28 cellular contexts compared by ENCODE assay signal in genomic region chr16:13915033-13915635, GRCh38. TPM values are rescaled to one million over a fixed set of nuclear protein-coding genes. Genes with fewer than 3 reads are reported as not detected.
DNase-seq lines count a peak whose midpoint lies in the region; ATAC-seq, FAIRE-seq and TF ChIP-seq lines count a peak whose summit lies in the region.
"Had no signal": no experiment of that assay in that cellular context is flagged by ENCODE, and none has a peak within 500 bp of the region (broad histone marks: within the 10 kb centered on the region; RNA-seq: fewer than 3 reads in every experiment).

No MANE protein-coding gene starts in this region.

- no peak overlapping the region for H2BK5ac ChIP-seq in neuronal stem cell (ENCODE audit: low read length)

- no peak overlapping the region for H2BK15ac ChIP-seq in neuronal stem cell (ENCODE audit: low read length)

- H2BK12ac ChIP-seq in neuronal stem cell (ENCODE audit: low read length), result no peak overlapping the region

- H2AFZ ChIP-seq in HepG2 (ENCODE audit: low read length) (no peak overlapping the region), neuronal stem cell (ENCODE audit: low read length) (no peak overlapping the region)

- H3K4ac ChIP-seq in neuronal stem cell (ENCODE audit: low read length), result no peak overlapping the region

- TF ChIP-seq POLR2A in HepG2 (IDR thresholded peaks at IDR 0.05; ENCODE audit: insufficient read depth in 1 of 2, low read depth in 2 of 2, low read length in 2 of 2) (peak in 1 of 2 experiments; percentile 47; a peak in 1 of 4 replicates), right lobe of liver (IDR thresholded peaks at IDR 0.05) (no peak)

- TF ChIP-seq EP300 in HepG2 (IDR thresholded peaks at IDR 0.05; ENCODE audit: low read depth in 2 of 2, low read length in 2 of 2) (peak in 1 of 2 experiments; percentile 52; a peak in 1 of 4 replicates), HepG2 (CRISPR knock-in tag; IDR thresholded peaks at IDR 0.05; ENCODE audit: borderline replicate concordance) (no peak)

- ATAC-seq in HepG2, result no peak; the same call in 2 of the 3 replicates
- ATAC-seq in right lobe of liver, result no peak
- ATAC-seq: GM12878 had no signal

- H3K9ac ChIP-seq in HepG2 (ENCODE audit: insufficient read depth, low read depth, low read length) (no peak overlapping the region), SK-N-MC (ENCODE audit: insufficient read length) (no peak overlapping the region), neuronal stem cell (ENCODE audit: low read depth, low read length, poor library complexity) (no peak overlapping the region)
- H3K9ac ChIP-seq: BLaER1 had no signal

- in situ Hi-C loops in HepG2 (cut with HindIII; ENCODE audit: extremely low pct_ligation_motif_present, low pct_unique_long_range_greater_than_20kb), result no loop called here

- H3K9me3 ChIP-seq in HepG2 (ENCODE audit: low read length) (peaks cover 8% of the 10 kb centered on the region), right lobe of liver (no peaks in the 10 kb centered on the region), SK-N-MC (ENCODE audit: low read depth, low read length) (no peaks in the 10 kb centered on the region; the same call in 1 of the 2 replicates), neuronal stem cell (replicated peaks in 1 of 2; ENCODE audit: control insufficient read depth in 2 of 2, insufficient read depth in 1 of 2, low read depth in 1 of 2, low read length in 2 of 2) (peaks cover 0 to 6% of the 10 kb centered on the region in 2 donors), tibial artery (no peaks in the 10 kb centered on the region)
- H3K9me3 ChIP-seq: BE2C had no signal

- BruUV-seq in HepG2 (replicated peaks; lab: Mats Ljungman, UMichigan), result no TSS peak

- H2BK120ac ChIP-seq in neuronal stem cell (ENCODE audit: low read depth, low read length), result no peak overlapping the region

- peak overlapping the region; percentile 65 for H3K23ac ChIP-seq in neuronal stem cell (ENCODE audit: low read depth, low read length, poor library complexity)

- FAIRE-seq in HepG2 (lab: Jason Lieb, UNC), result no peak
- FAIRE-seq: A204.1, GM12878, GM12892, GM18507 had no signal

- no peaks in the 10 kb centered on the region for H3K79me2 ChIP-seq in HepG2 (ENCODE audit: insufficient read depth, low read length)

- CTCF ChIA-PET in HepG2 (lab: Yijun Ruan, JAX; ENCODE audit: low intra/inter-chr PET ratio, low total read pairs), result no interaction called here

- H3K27ac ChIP-seq in HepG2 (ENCODE audit: extremely low read length, insufficient read depth, low read length) (peak overlapping the region; percentile 1), right lobe of liver (no peak overlapping the region), SK-N-MC (peak overlapping the region; percentile 59; the same call in 1 of the 2 replicates), neuronal stem cell (replicated peaks; ENCODE audit: low read length) (no peak overlapping the region), tibial artery (peak overlapping the region; percentile 44 to 47)
- H3K27ac ChIP-seq: BLaER1 had no signal

- H4K8ac ChIP-seq in neuronal stem cell (ENCODE audit: low read depth, low read length), result no peak overlapping the region

- no peak overlapping the region for H4K91ac ChIP-seq in neuronal stem cell (ENCODE audit: low read depth, low read length, poor library complexity)

- H4K20me1 ChIP-seq in HepG2 (ENCODE audit: insufficient read depth, low read length), result no peaks in the 10 kb centered on the region
- H4K20me1 ChIP-seq: BLaER1 had no signal

- H3K4me3 ChIP-seq in HepG2 (replicated peaks in 1 of 3; ENCODE audit: insufficient read depth in 1 of 3, low read depth in 2 of 3, low read length in 3 of 3), result peak overlapping the region; percentile 3 to 25 (median 6); a peak in 3 of 6 replicates
- no peak overlapping the region for H3K4me3 ChIP-seq in right lobe of liver
- H3K4me3 ChIP-seq in SK-N-MC, result no peak overlapping the region
- H3K4me3 ChIP-seq in neuronal stem cell (ENCODE audit: low read length in 2 of 2), result no peak overlapping the region
- no peak overlapping the region for H3K4me3 ChIP-seq in tibial artery
- H3K4me3 ChIP-seq: BLaER1, GM12878 had no signal

- H3K18ac ChIP-seq in neuronal stem cell (ENCODE audit: low read length), result no peak overlapping the region

- peaks cover 59% of the 10 kb centered on the region for H3K4me1 ChIP-seq in HepG2 (ENCODE audit: insufficient read depth, low read length)
- peaks cover 0 to 31% (median 6%) of the 10 kb centered on the region in 4 donors for H3K4me1 ChIP-seq in right lobe of liver
- H3K4me1 ChIP-seq in neuronal stem cell (ENCODE audit: control insufficient read depth in 2 of 2, insufficient read depth in 1 of 2, low read depth in 1 of 2, low read length in 2 of 2), result no peaks in the 10 kb centered on the region
- H3K4me1 ChIP-seq in tibial artery, result peaks cover 0 to 25% (median 4%) of the 10 kb centered on the region in 4 donors
- H3K4me1 ChIP-seq: BE2C had no signal

- H3K36me3 ChIP-seq in HepG2 (replicated peaks in 1 of 2; ENCODE audit: control insufficient read depth in 1 of 2, insufficient read depth in 2 of 2, low read length in 2 of 2) (no peaks in the 10 kb centered on the region), right lobe of liver (no peaks in the 10 kb centered on the region), SK-N-MC (ENCODE audit: insufficient read depth, low read length) (no peaks in the 10 kb centered on the region), neuronal stem cell (replicated peaks in 1 of 2; ENCODE audit: control insufficient read depth in 2 of 2, insufficient read depth in 2 of 2, low read length in 2 of 2) (no peaks in the 10 kb centered on the region), tibial artery (no peaks in the 10 kb centered on the region)
- H3K36me3 ChIP-seq: BE2C, BLaER1 had no signal

- no peaks in the 10 kb centered on the region; a peak in 1 of 5 replicates for H3K27me3 ChIP-seq in HepG2 (ENCODE audit: control insufficient read depth in 1 of 2, insufficient read depth in 2 of 2, low read length in 2 of 2)
- no peaks in the 10 kb centered on the region for H3K27me3 ChIP-seq in right lobe of liver
- H3K27me3 ChIP-seq in neuronal stem cell (ENCODE audit: control insufficient read depth in 3 of 3, insufficient read depth in 3 of 3, low read depth in 1 of 3, low read length in 3 of 3), result no peaks in the 10 kb centered on the region
- no peaks in the 10 kb centered on the region for H3K27me3 ChIP-seq in tibial artery
- H3K27me3 ChIP-seq: BLaER1 had no signal

- DNase-seq in HepG2 (ENCODE audit: low spot score), result peak; percentile 45
- no peak for DNase-seq in right lobe of liver
- no peak for DNase-seq in SK-N-MC (ENCODE audit: low read depth, low spot score)
- no peak for DNase-seq in neuronal stem cell (ENCODE audit: low spot score)
- no peak for DNase-seq in tibial artery
- no peak for DNase-seq in superior temporal gyrus (ENCODE audit: extremely low spot score)
- DNase-seq in hepatic stellate cell (ENCODE audit: low spot score), result no peak
- no peak for DNase-seq in NCI-H82 (lab: John Stamatoyannopoulos, UW)
- DNase-seq: 8988T; ACHN; BE2C; C1 segment of cervical spinal cord; CD4-positive, alpha-beta memory T cell; CD4-positive, CD25-positive, alpha-beta regulatory T cell; CD8-positive, alpha-beta memory T cell; COR-L47; DMS 273 treated with DMSO at 0.1 percent for 48 hours; DMS153; DMS53; DMS79; DND-41; EL; GDM1 had no signal

- no peak overlapping the region for H3K14ac ChIP-seq in neuronal stem cell (ENCODE audit: low read length)

- 5% methylated on average over 10 of the region's 10 CpGs for WGBS in HepG2 (ENCODE audit: low lambda C conversion rate)
- WGBS in right lobe of liver (ENCODE audit: insufficient coverage, low coverage, low lambda C conversion rate, missing lambda C conversion rate), result 78% methylated on average over 4 of the region's 10 CpGs
- WGBS in neuronal stem cell (ENCODE audit: extremely low coverage in 2 of 2, insufficient read length in 2 of 2, insufficient replicate concordance in 1 of 2), 2 donors, result no CpG with 5 or more reads among the region's 10 CpGs

- POLR2A ChIA-PET in HepG2 (lab: Yijun Ruan, JAX), result no interaction called here

- TF ChIP-seq RAD21 in HepG2 (CRISPR knock-in tag; IDR thresholded peaks at IDR 0.05), result no peak

- intact Hi-C loops in HepG2 (cut with micrococcal nuclease; ENCODE audit: unreplicated experiment), result no loop called here
- intact Hi-C loops in right lobe of liver (cut with DNase I), result no loop called here
- intact Hi-C loops in tibial artery (cut with DNase I; ENCODE audit: low total_unique reads), result loop anchor here (2.0 kb wide), 1 partner anchor 50 kb away; no protein-coding TSS in a partner anchor

- H3K4me2 ChIP-seq in HepG2 (ENCODE audit: low read depth, low read length) (peak overlapping the region; percentile 51), neuronal stem cell (ENCODE audit: insufficient read depth, low read length, poor library complexity, severe bottlenecking) (no peak overlapping the region)
- H3K4me2 ChIP-seq: BLaER1 had no signal

- no peak overlapping the region for H2AK5ac ChIP-seq in neuronal stem cell (ENCODE audit: low read depth, low read length)

- H3K79me1 ChIP-seq in neuronal stem cell (ENCODE audit: low read depth, low read length), result peaks cover 1% of the 10 kb centered on the region

- peak; percentile 30; the same call in 1 of the 2 replicates for TF ChIP-seq CTCF in HepG2 (CRISPR knock-in tag; IDR thresholded peaks at IDR 0.05)
- no peak for TF ChIP-seq CTCF in right lobe of liver (IDR thresholded peaks at IDR 0.05)
- TF ChIP-seq CTCF in tibial artery (IDR thresholded peaks at IDR 0.05), result no peak

RNA-seq across cellular contexts. Expression of gene ERCC4, which starts 4.8 kb away (rescaled TPM):
- total RNA-seq in HepG2 (2016; rRNA removed; fragmentation: Illumina TruSeq; extraction: Trizol) (15.2 and 27.9 TPM in 2 replicates), right lobe of liver (1 to 10 TPM; 3.4 to 7.3 (median 5.7) TPM)
- total RNA-seq in HepG2 (2016; cell fraction: cytosol; rRNA removed; fragmentation: Illumina TruSeq; extraction: Trizol; ENCODE audit: low read depth), result 15.7 and 17.8 TPM in 2 replicates
- total RNA-seq in HepG2 (2016; cell fraction: insoluble cytoplasmic fraction; rRNA removed; fragmentation: Illumina TruSeq; extraction: Trizol), result 15.2 and 33.1 TPM in 2 replicates
- total RNA-seq in HepG2 (2016; cell fraction: membrane; rRNA removed; fragmentation: Illumina TruSeq; extraction: Trizol), result 5.6 and 5.8 TPM in 2 replicates
- total RNA-seq in HepG2 (2016; cell fraction: nucleus; rRNA removed; fragmentation: Illumina TruSeq; extraction: Trizol), result 13.3 and 14.1 TPM in 2 replicates
- 5.4 and 5.7 TPM in 2 replicates for polyA plus RNA-seq in HepG2 (2011; rRNA removed)
- 1.7 and 2.7 TPM in 2 replicates for polyA plus RNA-seq in HepG2 (2011; cell fraction: cytosol; rRNA removed)
- 3.0 and 4.3 TPM in 2 replicates for polyA plus RNA-seq in HepG2 (2011; cell fraction: nucleus; rRNA removed)
- polyA plus RNA-seq in HepG2 (2012), result 6.4 and 8.2 TPM in 2 replicates
- polyA plus RNA-seq in HepG2 (2016; cell fraction: cytosol; fragmentation: Illumina TruSeq; extraction: Trizol; ENCODE audit: low read depth), result 0.23 and 0.35 TPM in 2 replicates
- polyA plus RNA-seq in HepG2 (2016; cell fraction: insoluble cytoplasmic fraction; fragmentation: Illumina TruSeq; extraction: Trizol; ENCODE audit: low read depth), result 8.7 and 9.8 TPM in 2 replicates
- 0.58 and 0.98 TPM in 2 replicates for polyA plus RNA-seq in HepG2 (2016; cell fraction: membrane; fragmentation: Illumina TruSeq; extraction: Trizol; ENCODE audit: low read depth)
- polyA plus RNA-seq in HepG2 (2016; cell fraction: nucleus; fragmentation: Illumina TruSeq; extraction: Trizol; ENCODE audit: insufficient read depth, low read depth), result 8.7 and 13.2 TPM in 2 replicates
- polyA minus RNA-seq in HepG2 (2011; rRNA and poly(A)+ RNA removed; ENCODE audit: low replicate concordance), result 26.2 and 26.7 TPM in 2 replicates
- polyA minus RNA-seq in HepG2 (2011; cell fraction: cytosol; rRNA and poly(A)+ RNA removed), result 19.2 and 21.1 TPM in 2 replicates
- 15.1 and 21.3 TPM in 2 replicates for polyA minus RNA-seq in HepG2 (2011; cell fraction: nucleus; rRNA and poly(A)+ RNA removed)
- 5.2 TPM for polyA plus RNA-seq in neuronal stem cell (2013, experiment 1 of 2)
- polyA plus RNA-seq in neuronal stem cell (2013, experiment 2 of 2), result 5.3 TPM

Comparison
In these comparisons a context has a peak if more than half of its experiments do, and no peak if none do; other contexts are left out.
1. H3K27ac ChIP-seq: peak in HepG2 (single experiment), SK-N-MC (single experiment) and tibial artery (2 of 2); none in right lobe of liver (0 of 3) and neuronal stem cell (single experiment).
2. H3K4me3 ChIP-seq: peak in HepG2 (3 of 3); none in right lobe of liver (0 of 3), SK-N-MC (single experiment), neuronal stem cell (0 of 2) and tibial artery (0 of 2).